Comparison of ENCODE assay signal across 8 cellular contexts in the genomic region with DNA sequence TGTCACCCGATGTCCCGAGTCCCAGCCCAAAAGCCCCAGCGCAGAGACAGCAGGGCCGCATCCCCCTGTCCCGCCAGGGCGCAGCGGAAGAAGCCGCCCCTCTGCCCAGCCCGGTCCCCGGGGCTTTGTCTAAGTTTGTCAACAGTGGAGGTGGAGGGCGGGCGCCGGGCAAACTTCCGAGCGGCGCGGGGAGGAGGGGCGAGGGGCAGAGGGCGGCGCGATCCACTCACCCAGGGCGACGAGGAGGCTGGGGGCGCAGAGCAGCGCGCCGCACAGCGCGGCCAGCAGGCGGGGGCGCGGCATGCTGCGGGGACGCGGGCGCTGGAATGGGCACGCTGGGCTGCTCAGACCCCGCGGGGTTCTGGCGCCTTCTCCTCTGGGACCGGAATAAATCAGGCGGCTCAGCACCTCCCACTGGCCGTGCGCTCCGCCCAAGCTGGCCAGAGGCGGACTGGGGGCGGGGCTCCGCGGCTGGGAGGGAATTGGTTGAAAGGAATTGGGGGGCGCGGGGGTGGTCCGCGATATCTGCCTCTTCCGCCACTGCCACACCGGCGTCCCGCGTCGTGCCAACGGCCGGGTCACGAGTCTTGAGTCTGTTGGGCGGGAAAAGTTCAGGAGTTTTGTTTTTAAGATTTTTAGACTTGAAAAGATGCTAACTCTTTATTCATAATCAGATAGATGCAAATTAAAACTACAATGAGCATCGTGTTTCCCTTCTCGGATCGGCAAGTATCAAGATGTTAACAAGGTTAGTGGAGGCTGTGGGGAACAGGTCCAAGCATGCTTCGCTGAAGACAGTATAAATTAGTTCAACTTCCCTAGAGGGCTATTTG. TPM values are rescaled to one million over a fixed set of nuclear protein-coding genes. Genes with fewer than 3 reads are reported as not detected.
DNase-seq lines count a peak whose midpoint lies in the region; ATAC-seq and TF ChIP-seq lines count a peak whose summit lies in the region.

A gene with protein sequence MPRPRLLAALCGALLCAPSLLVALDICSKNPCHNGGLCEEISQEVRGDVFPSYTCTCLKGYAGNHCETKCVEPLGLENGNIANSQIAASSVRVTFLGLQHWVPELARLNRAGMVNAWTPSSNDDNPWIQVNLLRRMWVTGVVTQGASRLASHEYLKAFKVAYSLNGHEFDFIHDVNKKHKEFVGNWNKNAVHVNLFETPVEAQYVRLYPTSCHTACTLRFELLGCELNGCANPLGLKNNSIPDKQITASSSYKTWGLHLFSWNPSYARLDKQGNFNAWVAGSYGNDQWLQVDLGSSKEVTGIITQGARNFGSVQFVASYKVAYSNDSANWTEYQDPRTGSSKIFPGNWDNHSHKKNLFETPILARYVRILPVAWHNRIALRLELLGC (minus strand): TSS at position 363 of the 833 bp plus-strand sequence. CDS start 60 bp downstream, at position 303.

- peaks cover 19 to 33% of the 10 kb centered on the region in 2 donors for H3K36me3 ChIP-seq in ascending aorta

- ATAC-seq in GM21528 (IDR thresholded peaks at IDR 0.05; ENCODE audit: low FRiP score, unreplicated experiment) = peak; percentile 84

- peak within 1 kb of the TSS; percentile 88 to 89 for H3K4me3 ChIP-seq in ascending aorta

- no peaks in the 10 kb centered on the region for H3K27me3 ChIP-seq in ascending aorta

- H3K4me1 ChIP-seq in ascending aorta = peaks cover 22 to 41% of the 10 kb centered on the region in 2 donors

- no peaks in the 10 kb centered on the region for H3K9me3 ChIP-seq in ascending aorta

- peak within 1 kb of the TSS; percentile 84 to 97 (median 96) for H3K4me3 Mint-ChIP-seq in IgD-negative memory B cell

- H3K9me3 Mint-ChIP-seq in IgD-negative memory B cell = peaks cover 0 to 2% (median 0%) of the 10 kb centered on the region in 3 donors

- peaks cover 9 to 20% (median 18%) of the 10 kb centered on the region in 3 donors for H3K4me1 Mint-ChIP-seq in IgD-negative memory B cell

- peaks cover under 1% of the 10 kb centered on the region for H3K36me3 Mint-ChIP-seq in IgD-negative memory B cell

- peak; percentile 74 for DNase-seq in DMS114 treated with DMSO at 0.1 percent for 48 hours (lab: John Stamatoyannopoulos, UW; ENCODE audit: unreplicated experiment)
- DNase-seq in T-helper 9 cell = peak; percentile 60
- peak in 1 of 2 donors; percentile 91 for DNase-seq in ascending aorta (ENCODE audit: low spot score in 2 of 2)
- DNase-seq in hepatic stellate cell (ENCODE audit: low spot score) = peak; percentile 81
- DNase-seq in renal cortical epithelial cell (ENCODE audit: low read depth) = peak; percentile 47
- no peak for DNase-seq in DMS153 (lab: John Stamatoyannopoulos, UW)

- peak in 2 of 3 experiments; percentile 3 to 57 for TF ChIP-seq CTCF in ascending aorta (IDR thresholded peaks at IDR 0.05)

- peaks cover 17% of the 10 kb centered on the region for H3K27me3 Mint-ChIP-seq in IgD-negative memory B cell

- H3K27ac Mint-ChIP-seq in IgD-negative memory B cell = peak within 1 kb of the TSS; percentile 72 to 87 (median 85)

- intact Hi-C loops in ascending aorta (cut with DNase I) = loop anchor here (2.0 kb wide), 1 partner anchor 176 kb away; a partner anchor contains a TSS

- peak within 1 kb of the TSS; percentile 94 for H3K27ac ChIP-seq in ascending aorta

RNA-seq across cellular contexts. Expression of the gene that starts here (rescaled TPM):
- 4.8 TPM for polyA plus RNA-seq in IgD-negative memory B cell
- total RNA-seq in ascending aorta (1,738 TPM), renal cortical epithelial cell (66.0 and 71.6 TPM in 2 replicates)

Comparison
In these comparisons a context has a peak if more than half of its experiments do, and no peak if none do; other contexts are left out.
1. RNA of the gene that starts here (total RNA-seq): 1,738 TPM in ascending aorta (single experiment); 66.0 to 71.6 TPM in renal cortical epithelial cell; every median in the first group is over 10 times any median in the second.